1 cellular context compared by ENCODE assay signal in the genomic region with DNA sequence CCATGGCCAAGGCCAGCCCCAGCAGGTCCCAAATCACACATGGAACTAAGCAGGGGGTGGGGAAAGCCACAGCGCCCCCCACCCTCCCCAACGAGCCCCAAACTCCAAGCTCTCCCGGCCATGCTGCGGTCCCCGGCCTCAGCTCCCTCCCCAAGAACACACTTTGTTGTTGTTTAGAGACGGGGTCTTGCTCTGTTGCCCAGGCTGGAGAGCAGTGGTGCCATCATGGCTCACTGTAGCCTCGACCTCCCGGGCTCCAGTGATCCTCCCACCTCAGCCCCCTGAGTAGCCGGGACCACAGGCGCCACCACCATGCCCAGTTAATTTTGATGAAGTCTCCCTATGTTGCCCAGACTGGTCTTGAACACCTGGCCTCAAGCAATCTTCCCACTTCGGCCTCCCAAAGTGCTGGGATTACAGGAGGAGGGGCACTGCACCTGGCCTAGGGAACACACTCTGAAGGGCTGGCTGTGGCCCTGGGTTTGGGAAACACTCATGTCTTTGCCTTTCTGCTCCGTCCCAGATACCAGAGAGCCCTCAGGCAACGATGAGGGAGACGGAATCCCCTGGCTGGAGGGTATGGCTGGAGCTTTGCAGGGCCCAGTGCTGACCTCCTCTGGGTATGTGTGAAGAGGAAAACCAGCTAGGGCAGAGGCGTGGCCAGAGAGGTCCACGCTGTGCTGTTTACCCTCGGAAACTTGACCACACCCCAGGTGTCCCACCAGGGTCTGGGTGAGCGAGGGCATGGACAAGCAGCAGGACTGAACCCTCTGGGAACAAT.
TF ChIP-seq lines count a peak whose summit lies in the region.

No MANE protein-coding gene starts in this region.

TF ChIP-seq in H1, 55 proteins besides CTCF, POLR2A, EP300 and RAD21:
- TF ChIP-seq HDAC2 (IDR thresholded peaks at IDR 0.05; ENCODE audit: borderline replicate concordance in 1 of 2, low read depth in 2 of 2, low read length in 2 of 2), result no peak
- TF ChIP-seq NRF1 (IDR thresholded peaks at IDR 0.05; ENCODE audit: low read depth, low read length), result no peak
- TF ChIP-seq EZH2 (IDR thresholded peaks at IDR 0.05; ENCODE audit: low read depth, low read length, severe bottlenecking), result no peak
- TF ChIP-seq SIRT6 (IDR thresholded peaks at IDR 0.05; ENCODE audit: low read length), result no peak
- no peak for TF ChIP-seq JUND (IDR thresholded peaks at IDR 0.05; ENCODE audit: low read length)
- TF ChIP-seq SIN3A (conservative IDR thresholded peaks at IDR 0.05 in 1 of 2, IDR thresholded peaks at IDR 0.05 in 1 of 2; ENCODE audit: low read depth in 1 of 2, low read length in 2 of 2), result no peak
- no peak for TF ChIP-seq SIX5 (IDR thresholded peaks at IDR 0.05; ENCODE audit: low read depth, low read length)
- TF ChIP-seq BACH1 (IDR thresholded peaks at IDR 0.05; ENCODE audit: low read length), result no peak
- no peak for TF ChIP-seq TAF1 (IDR thresholded peaks at IDR 0.05; ENCODE audit: low read depth, low read length)
- TF ChIP-seq, protein P1, sequence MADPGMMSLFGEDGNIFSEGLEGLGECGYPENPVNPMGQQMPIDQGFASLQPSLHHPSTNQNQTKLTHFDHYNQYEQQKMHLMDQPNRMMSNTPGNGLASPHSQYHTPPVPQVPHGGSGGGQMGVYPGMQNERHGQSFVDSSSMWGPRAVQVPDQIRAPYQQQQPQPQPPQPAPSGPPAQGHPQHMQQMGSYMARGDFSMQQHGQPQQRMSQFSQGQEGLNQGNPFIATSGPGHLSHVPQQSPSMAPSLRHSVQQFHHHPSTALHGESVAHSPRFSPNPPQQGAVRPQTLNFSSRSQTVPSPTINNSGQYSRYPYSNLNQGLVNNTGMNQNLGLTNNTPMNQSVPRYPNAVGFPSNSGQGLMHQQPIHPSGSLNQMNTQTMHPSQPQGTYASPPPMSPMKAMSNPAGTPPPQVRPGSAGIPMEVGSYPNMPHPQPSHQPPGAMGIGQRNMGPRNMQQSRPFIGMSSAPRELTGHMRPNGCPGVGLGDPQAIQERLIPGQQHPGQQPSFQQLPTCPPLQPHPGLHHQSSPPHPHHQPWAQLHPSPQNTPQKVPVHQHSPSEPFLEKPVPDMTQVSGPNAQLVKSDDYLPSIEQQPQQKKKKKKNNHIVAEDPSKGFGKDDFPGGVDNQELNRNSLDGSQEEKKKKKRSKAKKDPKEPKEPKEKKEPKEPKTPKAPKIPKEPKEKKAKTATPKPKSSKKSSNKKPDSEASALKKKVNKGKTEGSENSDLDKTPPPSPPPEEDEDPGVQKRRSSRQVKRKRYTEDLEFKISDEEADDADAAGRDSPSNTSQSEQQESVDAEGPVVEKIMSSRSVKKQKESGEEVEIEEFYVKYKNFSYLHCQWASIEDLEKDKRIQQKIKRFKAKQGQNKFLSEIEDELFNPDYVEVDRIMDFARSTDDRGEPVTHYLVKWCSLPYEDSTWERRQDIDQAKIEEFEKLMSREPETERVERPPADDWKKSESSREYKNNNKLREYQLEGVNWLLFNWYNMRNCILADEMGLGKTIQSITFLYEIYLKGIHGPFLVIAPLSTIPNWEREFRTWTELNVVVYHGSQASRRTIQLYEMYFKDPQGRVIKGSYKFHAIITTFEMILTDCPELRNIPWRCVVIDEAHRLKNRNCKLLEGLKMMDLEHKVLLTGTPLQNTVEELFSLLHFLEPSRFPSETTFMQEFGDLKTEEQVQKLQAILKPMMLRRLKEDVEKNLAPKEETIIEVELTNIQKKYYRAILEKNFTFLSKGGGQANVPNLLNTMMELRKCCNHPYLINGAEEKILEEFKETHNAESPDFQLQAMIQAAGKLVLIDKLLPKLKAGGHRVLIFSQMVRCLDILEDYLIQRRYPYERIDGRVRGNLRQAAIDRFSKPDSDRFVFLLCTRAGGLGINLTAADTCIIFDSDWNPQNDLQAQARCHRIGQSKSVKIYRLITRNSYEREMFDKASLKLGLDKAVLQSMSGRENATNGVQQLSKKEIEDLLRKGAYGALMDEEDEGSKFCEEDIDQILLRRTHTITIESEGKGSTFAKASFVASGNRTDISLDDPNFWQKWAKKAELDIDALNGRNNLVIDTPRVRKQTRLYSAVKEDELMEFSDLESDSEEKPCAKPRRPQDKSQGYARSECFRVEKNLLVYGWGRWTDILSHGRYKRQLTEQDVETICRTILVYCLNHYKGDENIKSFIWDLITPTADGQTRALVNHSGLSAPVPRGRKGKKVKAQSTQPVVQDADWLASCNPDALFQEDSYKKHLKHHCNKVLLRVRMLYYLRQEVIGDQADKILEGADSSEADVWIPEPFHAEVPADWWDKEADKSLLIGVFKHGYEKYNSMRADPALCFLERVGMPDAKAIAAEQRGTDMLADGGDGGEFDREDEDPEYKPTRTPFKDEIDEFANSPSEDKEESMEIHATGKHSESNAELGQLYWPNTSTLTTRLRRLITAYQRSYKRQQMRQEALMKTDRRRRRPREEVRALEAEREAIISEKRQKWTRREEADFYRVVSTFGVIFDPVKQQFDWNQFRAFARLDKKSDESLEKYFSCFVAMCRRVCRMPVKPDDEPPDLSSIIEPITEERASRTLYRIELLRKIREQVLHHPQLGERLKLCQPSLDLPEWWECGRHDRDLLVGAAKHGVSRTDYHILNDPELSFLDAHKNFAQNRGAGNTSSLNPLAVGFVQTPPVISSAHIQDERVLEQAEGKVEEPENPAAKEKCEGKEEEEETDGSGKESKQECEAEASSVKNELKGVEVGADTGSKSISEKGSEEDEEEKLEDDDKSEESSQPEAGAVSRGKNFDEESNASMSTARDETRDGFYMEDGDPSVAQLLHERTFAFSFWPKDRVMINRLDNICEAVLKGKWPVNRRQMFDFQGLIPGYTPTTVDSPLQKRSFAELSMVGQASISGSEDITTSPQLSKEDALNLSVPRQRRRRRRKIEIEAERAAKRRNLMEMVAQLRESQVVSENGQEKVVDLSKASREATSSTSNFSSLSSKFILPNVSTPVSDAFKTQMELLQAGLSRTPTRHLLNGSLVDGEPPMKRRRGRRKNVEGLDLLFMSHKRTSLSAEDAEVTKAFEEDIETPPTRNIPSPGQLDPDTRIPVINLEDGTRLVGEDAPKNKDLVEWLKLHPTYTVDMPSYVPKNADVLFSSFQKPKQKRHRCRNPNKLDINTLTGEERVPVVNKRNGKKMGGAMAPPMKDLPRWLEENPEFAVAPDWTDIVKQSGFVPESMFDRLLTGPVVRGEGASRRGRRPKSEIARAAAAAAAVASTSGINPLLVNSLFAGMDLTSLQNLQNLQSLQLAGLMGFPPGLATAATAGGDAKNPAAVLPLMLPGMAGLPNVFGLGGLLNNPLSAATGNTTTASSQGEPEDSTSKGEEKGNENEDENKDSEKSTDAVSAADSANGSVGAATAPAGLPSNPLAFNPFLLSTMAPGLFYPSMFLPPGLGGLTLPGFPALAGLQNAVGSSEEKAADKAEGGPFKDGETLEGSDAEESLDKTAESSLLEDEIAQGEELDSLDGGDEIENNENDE (IDR thresholded peaks at IDR 0.05; ENCODE audit: insufficient replicate concordance, low read length), result no peak
